Comparison of ENCODE assay signal across 8 cellular contexts in genomic region chr16:30335028-30335597, GRCh38. TPM values are rescaled to one million over a fixed set of nuclear protein-coding genes. Genes with fewer than 3 reads are reported as not detected.
A peak's percentile ranks its signal among the peaks of the same experiment; 100 is the strongest.
DNase-seq lines count a peak whose midpoint lies in the region; ATAC-seq and TF ChIP-seq lines count a peak whose summit lies in the region.
"Not testable (repeated sequence)": the region's sequence is repeated elsewhere in the genome, so short reads cannot be mapped to it uniquely, and the experiment has no call there.

No MANE protein-coding gene starts in this region.

- DNase-seq in NCI-H1092 treated with DMSO at 0.1 percent for 48 hours (lab: John Stamatoyannopoulos, UW) (peak; percentile 73), head of caudate nucleus (peak; percentile 66 to 94 (median 87)), osteocyte (ENCODE audit: extremely low spot score, unreplicated experiment) (peak; percentile 95), testis (peak; percentile 90)
- peak; percentile 87 for DNase-seq in activated naive CD8-positive, alpha-beta T cell treated with anti-CD3 and anti-CD28 coated beads for 36 hours

- TF ChIP-seq CTCF in SU-DHL-6 (IDR thresholded peaks at IDR 0.05; ENCODE audit: insufficient read depth, low read length, poor library complexity, severe bottlenecking); osteocyte (IDR thresholded peaks at IDR 0.05); testis (IDR thresholded peaks at IDR 0.05): not testable (repeated sequence)

- not testable (repeated sequence) for H3K9me3 Mint-ChIP-seq in activated naive CD8-positive, alpha-beta T cell treated with anti-CD3 and anti-CD28 coated beads for 36 hours; osteocyte (ENCODE audit: unreplicated experiment)

- not testable (repeated sequence) for H3K9me3 ChIP-seq in SU-DHL-6 (ENCODE audit: insufficient read depth, low read length); testis

- H3K9ac ChIP-seq in SU-DHL-6 (ENCODE audit: low read length), result peak overlapping the region; percentile 74

- H3K4me1 ChIP-seq in testis, result peaks cover 20% of the 10 kb centered on the region

- H3K9me2 ChIP-seq in SU-DHL-6 (replicated peaks; ENCODE audit: insufficient read depth, low read length), result not testable (repeated sequence)

- intact Hi-C loops in head of caudate nucleus (cut with DNase I); testis (cut with DNase I; ENCODE audit: low total_unique reads): not testable (repeated sequence)

- peaks cover 17% of the 10 kb centered on the region for H3K4me1 Mint-ChIP-seq in activated naive CD8-positive, alpha-beta T cell treated with anti-CD3 and anti-CD28 coated beads for 36 hours
- peaks cover 13% of the 10 kb centered on the region for H3K4me1 Mint-ChIP-seq in osteocyte (ENCODE audit: unreplicated experiment)

- H3K36me3 ChIP-seq in SU-DHL-6 (ENCODE audit: low read length); testis (ENCODE audit: low read depth, missing control alignments): not testable (repeated sequence)

- H3K4me3 ChIP-seq in GM08714 (ENCODE audit: low read length) (peak overlapping the region; percentile 62; the same call in 1 of the 2 replicates), SU-DHL-6 (ENCODE audit: insufficient read depth, low read length, poor library complexity, severe bottlenecking) (peak overlapping the region; percentile 69), testis (peak overlapping the region; percentile 84 to 87)

- peak overlapping the region; percentile 71 for H3K4me2 ChIP-seq in SU-DHL-6 (ENCODE audit: low read depth, low read length, poor library complexity, severe bottlenecking)

- H3K27me3 Mint-ChIP-seq in activated naive CD8-positive, alpha-beta T cell treated with anti-CD3 and anti-CD28 coated beads for 36 hours; osteocyte (ENCODE audit: unreplicated experiment): not testable (repeated sequence)

- H3K27ac Mint-ChIP-seq in activated naive CD8-positive, alpha-beta T cell treated with anti-CD3 and anti-CD28 coated beads for 36 hours, result peak overlapping the region; percentile 80
- peak overlapping the region; percentile 90 for H3K27ac Mint-ChIP-seq in osteocyte (ENCODE audit: unreplicated experiment)

- H3K27ac ChIP-seq in SU-DHL-6 (ENCODE audit: low read depth, low read length) (peak overlapping the region; percentile 89), testis (peak overlapping the region; percentile 93 to 98)

- peak overlapping the region; percentile 84 for H3K4me3 Mint-ChIP-seq in activated naive CD8-positive, alpha-beta T cell treated with anti-CD3 and anti-CD28 coated beads for 36 hours
- H3K4me3 Mint-ChIP-seq in osteocyte (ENCODE audit: unreplicated experiment), result peak overlapping the region; percentile 78

- H2AFZ ChIP-seq in SU-DHL-6 (ENCODE audit: low read depth, low read length, severe bottlenecking), result not testable (repeated sequence)

- not testable (repeated sequence) for H3K27me3 ChIP-seq in SU-DHL-6 (ENCODE audit: low read length); testis

- peaks cover 28% of the 10 kb centered on the region for H3K79me2 ChIP-seq in SU-DHL-6 (ENCODE audit: insufficient read depth, low read length)

- ATAC-seq in HG02642 (IDR thresholded peaks at IDR 0.05; ENCODE audit: poor library complexity, unreplicated experiment), result peak; percentile 79

- WGBS in testis, 2 donors, result 0 to 1% methylated on average over 2 to 16 of the region's 70 CpGs

- not testable (repeated sequence) for H3K36me3 Mint-ChIP-seq in activated naive CD8-positive, alpha-beta T cell treated with anti-CD3 and anti-CD28 coated beads for 36 hours; osteocyte (ENCODE audit: unreplicated experiment)

- not testable (repeated sequence) for TF ChIP-seq POLR2A in testis (IDR thresholded peaks at IDR 0.05)

- H3F3A ChIP-seq in SU-DHL-6 (ENCODE audit: insufficient read depth), result peaks cover 18% of the 10 kb centered on the region

- not testable (repeated sequence) for H4K20me1 ChIP-seq in SU-DHL-6 (ENCODE audit: low read depth, low read length)

RNA-seq across cellular contexts. Expression of gene CD2BP2, which starts 20.0 kb away (rescaled TPM):
- 10 to 100 TPM; 60.7 to 66.8 TPM for total RNA-seq in activated naive CD8-positive, alpha-beta T cell treated with anti-CD3 and anti-CD28 coated beads for 36 hours
- 65.1 and 67.4 TPM in 2 replicates for total RNA-seq in osteocyte
- 10 to 100 TPM; 32.8 to 39.5 TPM for total RNA-seq in testis
- 52.5 TPM for polyA plus RNA-seq in testis (ENCODE audit: insufficient read depth, low read depth, low replicate concordance)

RNA-seq across cellular contexts. Expression of gene TBC1D10B, which starts 35.2 kb away (rescaled TPM):
- 10 to 100 TPM; 43.2 to 45.7 TPM for total RNA-seq in activated naive CD8-positive, alpha-beta T cell treated with anti-CD3 and anti-CD28 coated beads for 36 hours
- total RNA-seq in osteocyte (47.0 and 49.0 TPM in 2 replicates), testis (10 to 100 TPM; 60.5 to 64.0 TPM)
- 86.2 TPM for polyA plus RNA-seq in testis (ENCODE audit: insufficient read depth, low read depth, low replicate concordance)

RNA-seq across cellular contexts. Expression of gene MYL11, which starts 39.5 kb away (rescaled TPM):
- total RNA-seq in activated naive CD8-positive, alpha-beta T cell treated with anti-CD3 and anti-CD28 coated beads for 36 hours, result 1 to 10 TPM; 1.2 to 1.5 TPM
- not detected in 2 replicates for total RNA-seq in osteocyte
- total RNA-seq in testis, result 1 to 10 TPM; 2.5 to 4.2 TPM
- polyA plus RNA-seq in testis (ENCODE audit: insufficient read depth, low read depth, low replicate concordance), result 18.5 TPM

RNA-seq across cellular contexts. Expression of gene SEPTIN1, which starts 47.2 kb away (rescaled TPM):
- total RNA-seq in activated naive CD8-positive, alpha-beta T cell treated with anti-CD3 and anti-CD28 coated beads for 36 hours, result 100 to 1,000 TPM; 162 to 163 TPM
- 1.5 and 2.0 TPM in 2 replicates for total RNA-seq in osteocyte
- 1 to 10 TPM in 1 of 2 donors, under 1 TPM in 1; 0.63 to 2.4 TPM for total RNA-seq in testis
- polyA plus RNA-seq in testis (ENCODE audit: insufficient read depth, low read depth, low replicate concordance), result 3.9 TPM

Comparison
In these comparisons a context has a peak if more than half of its experiments do, and no peak if none do; other contexts are left out.
1. Peak in every context shown above with its lines: DNase-seq, ATAC-seq, H3K4me3 ChIP-seq and H3K27ac ChIP-seq.